8 cellular contexts compared by ENCODE assay signal in the genomic region with DNA sequence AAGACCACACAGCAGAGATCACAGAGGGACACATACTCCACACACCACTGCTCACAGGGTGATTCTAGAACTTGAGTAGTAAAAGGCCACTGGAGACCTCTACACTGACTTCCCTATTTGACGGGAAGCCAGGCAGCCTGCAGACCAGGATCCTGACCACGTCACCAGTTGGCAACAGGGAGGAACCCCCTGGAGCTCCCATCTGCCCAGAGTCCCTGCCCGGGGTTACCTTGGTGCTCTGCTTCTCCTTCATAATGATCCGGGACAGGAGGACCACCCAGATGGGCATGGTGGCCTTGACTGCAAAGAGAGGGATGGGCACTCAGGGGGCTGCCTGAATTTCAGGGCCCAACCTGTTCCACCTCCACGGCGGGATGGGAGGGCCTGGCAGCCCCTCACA. TPM values are rescaled to one million over a fixed set of nuclear protein-coding genes. Genes with fewer than 3 reads are reported as not detected.
DNase-seq lines count a peak whose midpoint lies in the region; ATAC-seq and TF ChIP-seq lines count a peak whose summit lies in the region.

No MANE protein-coding gene starts in this region.

- WGBS in upper lobe of left lung, 2 donors: 12 to 29% methylated on average over 5 to 6 of the region's 6 CpGs

- H3K27me3 Mint-ChIP-seq in activated naive CD8-positive, alpha-beta T cell treated with anti-CD3 and anti-CD28 coated beads, Interleukin-2, amount 50 U/mL, for 24 hours: no peaks in the 10 kb centered on the region

- peaks cover 34 to 61% (median 52%) of the 10 kb centered on the region in 4 donors for H3K4me1 ChIP-seq in upper lobe of left lung

- H3K4me3 ChIP-seq in upper lobe of left lung: peak overlapping the region; percentile 84 to 98 (median 89)

- H3K9me3 ChIP-seq in KOPT-K1 (ENCODE audit: insufficient read depth, low read length, poor library complexity, severe bottlenecking) (peaks cover 7% of the 10 kb centered on the region), upper lobe of left lung (no peaks in the 10 kb centered on the region)

- TF ChIP-seq CTCF in upper lobe of left lung (IDR thresholded peaks at IDR 0.05): no peak

- H3K27ac ChIP-seq in KOPT-K1 (ENCODE audit: low read depth, low read length, poor library complexity, severe bottlenecking): peak overlapping the region; percentile 81
- H3K27ac ChIP-seq in layer of hippocampus (ENCODE audit: low read depth, low read length): peak overlapping the region; percentile 68
- H3K27ac ChIP-seq in upper lobe of left lung: peak overlapping the region; percentile 82 to 92 (median 88)

- DNase-seq in DMS 273 (lab: John Stamatoyannopoulos, UW; ENCODE audit: unreplicated experiment) (peak; percentile 90), upper lobe of left lung (peak in 1 of 2 donors; percentile 53), SK-N-DZ (ENCODE audit: low spot score) (no peak), HCEC 1CT (no peak)
- no peak for DNase-seq in activated naive CD8-positive, alpha-beta T cell treated with anti-CD3 and anti-CD28 coated beads, Interleukin-2, amount 50 U/mL, for 24 hours

- no peaks in the 10 kb centered on the region for H3K9me3 Mint-ChIP-seq in activated naive CD8-positive, alpha-beta T cell treated with anti-CD3 and anti-CD28 coated beads, Interleukin-2, amount 50 U/mL, for 24 hours

- H3K36me3 ChIP-seq in KOPT-K1 (ENCODE audit: insufficient read depth, low read length) (peaks cover 67% of the 10 kb centered on the region), upper lobe of left lung (peaks cover 7 to 38% (median 25%) of the 10 kb centered on the region in 4 donors)

- TF ChIP-seq POLR2A in upper lobe of left lung (IDR thresholded peaks at IDR 0.05): no peak

- H3K36me3 Mint-ChIP-seq in activated naive CD8-positive, alpha-beta T cell treated with anti-CD3 and anti-CD28 coated beads, Interleukin-2, amount 50 U/mL, for 24 hours (ENCODE audit: low read depth): peaks cover 48% of the 10 kb centered on the region

- H3K27ac Mint-ChIP-seq in activated naive CD8-positive, alpha-beta T cell treated with anti-CD3 and anti-CD28 coated beads, Interleukin-2, amount 50 U/mL, for 24 hours: peak overlapping the region; percentile 60

- no peak for TF ChIP-seq EP300 in upper lobe of left lung (IDR thresholded peaks at IDR 0.05)

- H3K4me1 Mint-ChIP-seq in activated naive CD8-positive, alpha-beta T cell treated with anti-CD3 and anti-CD28 coated beads, Interleukin-2, amount 50 U/mL, for 24 hours: peaks cover 55% of the 10 kb centered on the region

- no peak for ATAC-seq in activated naive CD8-positive, alpha-beta T cell treated with anti-CD3 and anti-CD28 coated beads, Interleukin-2, amount 50 U/mL, for 24 hours
- ATAC-seq in upper lobe of left lung (ENCODE audit: low FRiP score in 2 of 2) (peak in 1 of 2 donors; percentile 11), HG03039 (IDR thresholded peaks at IDR 0.05; ENCODE audit: unreplicated experiment) (no peak)

- H3K27me3 ChIP-seq in layer of hippocampus (ENCODE audit: control insufficient read depth, insufficient read depth, low read length): no peaks in the 10 kb centered on the region
- H3K27me3 ChIP-seq in upper lobe of left lung: no peaks in the 10 kb centered on the region

- peak overlapping the region; percentile 99 for H3K4me3 Mint-ChIP-seq in activated naive CD8-positive, alpha-beta T cell treated with anti-CD3 and anti-CD28 coated beads, Interleukin-2, amount 50 U/mL, for 24 hours

RNA-seq across cellular contexts. Expression of a gene that starts 0.9 kb away (rescaled TPM):
- total RNA-seq in upper lobe of left lung: 10 to 100 TPM; 48.5 to 60.8 (median 53.2) TPM
- polyA plus RNA-seq in SK-N-DZ (2014; cell fraction: cytosol; rRNA removed): 16.9 and 29.6 TPM in 2 replicates
- polyA plus RNA-seq in SK-N-DZ (2014; cell fraction: nucleus; rRNA removed): 12.1 and 13.0 TPM in 2 replicates

RNA-seq across cellular contexts. Expression of a gene that starts 29.0 kb away (rescaled TPM):
- 10 to 100 TPM; 10.8 to 38.6 (median 22.0) TPM for total RNA-seq in upper lobe of left lung
- 12.0 and 13.6 TPM in 2 replicates for polyA plus RNA-seq in SK-N-DZ (2014; cell fraction: cytosol; rRNA removed)
- polyA plus RNA-seq in SK-N-DZ (2014; cell fraction: nucleus; rRNA removed): 28.7 and 30.1 TPM in 2 replicates

RNA-seq across cellular contexts. Expression of a gene that starts 56.7 kb away (rescaled TPM):
- total RNA-seq in upper lobe of left lung: 10 to 100 TPM; 12.6 to 26.5 (median 13.8) TPM
- polyA plus RNA-seq in SK-N-DZ (2014; cell fraction: cytosol; rRNA removed): 3.8 and 4.8 TPM in 2 replicates
- 4.6 and 5.2 TPM in 2 replicates for polyA plus RNA-seq in SK-N-DZ (2014; cell fraction: nucleus; rRNA removed)
